25 cellular contexts compared by ENCODE assay signal in the genomic region with DNA sequence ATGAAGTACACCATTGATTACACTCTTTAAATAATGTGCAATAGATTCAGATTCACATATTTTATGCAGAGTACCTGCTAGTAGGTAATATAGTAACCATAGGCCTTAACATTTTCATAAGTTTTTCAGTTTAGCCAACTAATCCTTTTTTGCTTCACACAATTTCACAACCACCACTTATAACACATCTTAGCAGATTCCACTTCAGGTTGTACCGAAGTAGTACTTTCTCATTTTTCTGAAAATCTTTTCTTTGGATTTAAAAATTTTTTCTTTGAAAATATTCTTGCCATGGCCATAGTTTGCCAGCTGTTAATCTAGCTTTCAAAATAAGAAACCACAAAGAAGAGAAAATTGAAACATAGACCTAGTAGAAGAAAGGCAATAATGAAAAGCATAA.
"Had no signal": no experiment of that assay in that cellular context is flagged by ENCODE, and none has a peak within 500 bp of the region (broad histone marks: within the 10 kb centered on the region; RNA-seq: fewer than 3 reads in every experiment).

No MANE protein-coding gene starts in this region.

- H3K9me3 ChIP-seq: colonic mucosa, esophagus squamous epithelium, gastrocnemius medialis had no signal

- ATAC-seq: effector memory CD8-positive, alpha-beta T cell; esophagus mucosa; foreskin keratinocyte; gastrocnemius medialis; gastroesophageal sphincter; heart left ventricle; heart right ventricle had no signal

- H3K27me3 ChIP-seq: colonic mucosa, dorsolateral prefrontal cortex, esophagus muscularis mucosa, esophagus squamous epithelium, foreskin keratinocyte, gastrocnemius medialis, gastroesophageal sphincter, heart left ventricle, heart right ventricle had no signal

- H3K4me3 ChIP-seq: colonic mucosa, coronary artery, dorsolateral prefrontal cortex, esophagus muscularis mucosa, esophagus squamous epithelium, gastrocnemius medialis, gastroesophageal sphincter, heart left ventricle, heart right ventricle had no signal

- FAIRE-seq: endothelial cell of umbilical vein had no signal

- H3K27ac ChIP-seq: colonic mucosa, coronary artery, dorsolateral prefrontal cortex, epithelial cell of prostate, esophagus muscularis mucosa, esophagus squamous epithelium, foreskin keratinocyte, gastrocnemius medialis, gastroesophageal sphincter, heart left ventricle, heart right ventricle had no signal

- H3K4me1 ChIP-seq: colonic mucosa, esophagus muscularis mucosa, esophagus squamous epithelium, foreskin keratinocyte, gastrocnemius medialis, gastroesophageal sphincter, heart left ventricle, heart right ventricle had no signal

- H3K36me3 ChIP-seq: colonic mucosa, esophagus muscularis mucosa, esophagus squamous epithelium, gastrocnemius medialis, gastroesophageal sphincter, heart left ventricle had no signal

- DNase-seq: colonic mucosa; cortex of kidney; dermis blood vessel endothelial cell; dorsolateral prefrontal cortex; effector CD4-positive, alpha-beta T cell; effector CD8-positive, alpha-beta T cell; effector memory CD4-positive, alpha-beta T cell; effector memory CD8-positive, alpha-beta T cell; endodermal cell; erythroblast; esophagus squamous epithelium; foreskin fibroblast; foreskin keratinocyte; foreskin melanocyte; gastrocnemius medialis; glutamatergic neuron; head of caudate nucleus; heart left ventricle; heart right ventricle had no signal
